In the genomic region with DNA sequence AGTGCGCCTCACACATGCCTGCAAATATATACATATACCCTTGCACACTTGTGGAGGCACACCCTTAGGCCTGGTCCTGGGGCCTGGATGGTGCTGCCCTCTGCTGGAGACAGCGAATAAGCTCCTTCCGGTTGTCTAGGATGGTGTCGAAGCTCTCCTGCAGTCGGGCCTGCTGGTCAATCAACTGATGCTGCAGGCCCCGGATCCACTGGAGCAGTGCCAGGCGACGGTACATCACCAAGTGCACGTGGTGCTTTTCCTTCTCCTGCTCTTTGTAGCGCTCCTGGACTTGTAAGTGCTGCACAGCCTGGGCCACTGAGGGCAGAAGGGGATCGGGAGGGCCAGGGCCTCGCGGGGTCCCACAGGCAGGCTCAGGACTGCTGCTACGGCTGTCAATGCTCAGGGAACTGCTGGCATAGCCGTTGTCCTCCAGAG, we compare ENCODE assay signal across 8 cellular contexts. TPM values are rescaled to one million over a fixed set of nuclear protein-coding genes. Genes with fewer than 3 reads are reported as not detected.
DNase-seq lines count a peak whose midpoint lies in the region; ATAC-seq and TF ChIP-seq lines count a peak whose summit lies in the region.

No MANE protein-coding gene starts in this region.

- ATAC-seq in HG03280 (IDR thresholded peaks at IDR 0.05; ENCODE audit: unreplicated experiment) (peak; percentile 52), HG02852 (IDR thresholded peaks at IDR 0.05; ENCODE audit: unreplicated experiment) (no peak)

- H3K27me3 Mint-ChIP-seq in activated CD4-positive, alpha-beta memory T cell treated with anti-CD3 and anti-CD28 coated beads, Interleukin-2, amount 10 ng/mL, durations not matched to agents 7 days and 5 days, result no peaks in the 10 kb centered on the region
- no peaks in the 10 kb centered on the region for H3K27me3 Mint-ChIP-seq in mesothelial cell of epicardium (ENCODE audit: low read depth)

- no peak overlapping the region for H3K4me3 Mint-ChIP-seq in activated CD4-positive, alpha-beta memory T cell treated with anti-CD3 and anti-CD28 coated beads, Interleukin-2, amount 10 ng/mL, durations not matched to agents 7 days and 5 days
- H3K4me3 Mint-ChIP-seq in mesothelial cell of epicardium, result no peak overlapping the region

- peak overlapping the region; percentile 51 for H3K27ac Mint-ChIP-seq in activated CD4-positive, alpha-beta memory T cell treated with anti-CD3 and anti-CD28 coated beads, Interleukin-2, amount 10 ng/mL, durations not matched to agents 7 days and 5 days
- H3K27ac Mint-ChIP-seq in mesothelial cell of epicardium, result no peak overlapping the region

- POLR2A ChIA-PET in activated CD4-positive, alpha-beta memory T cell treated with anti-CD3 and anti-CD28 coated beads, Interleukin-2, amount 10 ng/mL, durations not matched to agents 7 days and 5 days (lab: Charles Lee), result interaction anchor here (1.0 to 2.5 kb wide), 7 partner anchors 12 to 151 kb away, joined by 3 to 12 read pairs (median 5); partner anchors contain the start of gene CLSPN

- DNase-seq in EL (peak; percentile 77), NCI-H82 treated with DMSO at 0.1 percent for 48 hours (lab: John Stamatoyannopoulos, UW; ENCODE audit: unreplicated experiment) (peak; percentile 50), ecto neural progenitor cell (ENCODE audit: low spot score) (peak; percentile 83), mesothelial cell of epicardium (ENCODE audit: low spot score in 2 of 2, unreplicated experiment in 2 of 2) (peak in 1 of 2 experiments; percentile 74)
- DNase-seq in activated CD4-positive, alpha-beta memory T cell treated with anti-CD3 and anti-CD28 coated beads, Interleukin-2, amount 10 ng/mL, durations not matched to agents 7 days and 5 days, result peak; percentile 83
- peak; percentile 56 to 57 for DNase-seq in stimulated activated CD8-positive, alpha-beta memory T cell treated with anti-CD3 and anti-CD28 coated beads, Interleukin-4, amount 100 ng/mL, for 1 hour (ENCODE audit: low read depth in 2 of 2, low spot score in 1 of 2)

- no peaks in the 10 kb centered on the region for H3K9me3 Mint-ChIP-seq in activated CD4-positive, alpha-beta memory T cell treated with anti-CD3 and anti-CD28 coated beads, Interleukin-2, amount 10 ng/mL, durations not matched to agents 7 days and 5 days
- H3K9me3 Mint-ChIP-seq in mesothelial cell of epicardium, result no peaks in the 10 kb centered on the region

- H3K4me1 Mint-ChIP-seq in activated CD4-positive, alpha-beta memory T cell treated with anti-CD3 and anti-CD28 coated beads, Interleukin-2, amount 10 ng/mL, durations not matched to agents 7 days and 5 days, result peaks cover 31% of the 10 kb centered on the region
- peaks cover 19% of the 10 kb centered on the region for H3K4me1 Mint-ChIP-seq in mesothelial cell of epicardium

- peak; percentile 72 for TF ChIP-seq CTCF in mesothelial cell of epicardium (IDR thresholded peaks at IDR 0.05; ENCODE audit: unreplicated experiment)

- peaks cover 18% of the 10 kb centered on the region for H3K36me3 Mint-ChIP-seq in activated CD4-positive, alpha-beta memory T cell treated with anti-CD3 and anti-CD28 coated beads, Interleukin-2, amount 10 ng/mL, durations not matched to agents 7 days and 5 days (ENCODE audit: low read depth)
- peaks cover 1% of the 10 kb centered on the region for H3K36me3 Mint-ChIP-seq in mesothelial cell of epicardium

- CTCF ChIA-PET in activated CD4-positive, alpha-beta memory T cell treated with anti-CD3 and anti-CD28 coated beads, Interleukin-2, amount 10 ng/mL, durations not matched to agents 7 days and 5 days (lab: Charles Lee), result interaction anchor here (0.6 to 6.4 kb wide), 52 partner anchors 9 to 299 kb away, joined by 3 to 92 read pairs (median 4); partner anchors contain the start of genes CLSPN and TFAP2E

RNA-seq across cellular contexts. Expression of gene C1orf216, which starts 3.1 kb away (rescaled TPM):
- 10 to 100 TPM; 12.2 to 13.1 TPM for total RNA-seq in activated CD4-positive, alpha-beta memory T cell treated with anti-CD3 and anti-CD28 coated beads, Interleukin-2, amount 10 ng/mL, durations not matched to agents 7 days and 5 days
- 10.7 to 11.9 TPM (median 11.2 TPM) in 3 replicates for total RNA-seq in mesothelial cell of epicardium

RNA-seq across cellular contexts. Expression of gene CLSPN, which starts 54.2 kb away (rescaled TPM):
- 10 to 100 TPM; 53.5 to 56.7 TPM for total RNA-seq in activated CD4-positive, alpha-beta memory T cell treated with anti-CD3 and anti-CD28 coated beads, Interleukin-2, amount 10 ng/mL, durations not matched to agents 7 days and 5 days
- total RNA-seq in mesothelial cell of epicardium, result 10.3 to 12.5 TPM (median 10.5 TPM) in 3 replicates
